Comparison of ENCODE assay signal across 8 cellular contexts in genomic region chr20:62063601-62063980, GRCh38. TPM values are rescaled to one million over a fixed set of nuclear protein-coding genes. Genes with fewer than 3 reads are reported as not detected.
A peak's percentile ranks its signal among the peaks of the same experiment; 100 is the strongest.
DNase-seq lines count a peak whose midpoint lies in the region; ATAC-seq and TF ChIP-seq lines count a peak whose summit lies in the region.

No MANE protein-coding gene starts in this region.

- no peak for TF ChIP-seq CTCF in BE2C (IDR thresholded peaks at IDR 0.05; ENCODE audit: low read depth, low read length)

- H3K36me3 ChIP-seq in BE2C (peaks cover 15% of the 10 kb centered on the region), MG63 (peaks cover 22% of the 10 kb centered on the region)
- H3K36me3 ChIP-seq in naive thymus-derived CD4-positive, alpha-beta T cell (ENCODE audit: control insufficient read depth in 2 of 3, insufficient read depth in 3 of 3, low read length in 3 of 3), result no peaks in the 10 kb centered on the region

- no peak overlapping the region for H3K27ac ChIP-seq in naive thymus-derived CD4-positive, alpha-beta T cell (ENCODE audit: low read depth, low read length)

- H3K4me3 Mint-ChIP-seq in naive thymus-derived CD4-positive, alpha-beta T cell, result peak overlapping the region; percentile 51 to 89 (median 80)

- ATAC-seq in naive thymus-derived CD4-positive, alpha-beta T cell, result no peak
- no peak for ATAC-seq in GM19395 (IDR thresholded peaks at IDR 0.05; ENCODE audit: unreplicated experiment)

- no peaks in the 10 kb centered on the region for H3K27me3 Mint-ChIP-seq in naive thymus-derived CD4-positive, alpha-beta T cell

- intact Hi-C loops in naive thymus-derived CD4-positive, alpha-beta T cell (cut with micrococcal nuclease), result loop anchor here in 1 of 2 donors (10.0 kb wide), 1 partner anchor 321 kb away; the partner anchor contains the start of gene RPS21

- CTCF ChIA-PET in naive thymus-derived CD4-positive, alpha-beta T cell (lab: Charles Lee), result interaction anchor here (1.0 kb wide), 1 partner anchor 38 kb away, joined by 3 read pairs; no protein-coding TSS in a partner anchor

- H3K4me1 Mint-ChIP-seq in naive thymus-derived CD4-positive, alpha-beta T cell, result peaks cover 30 to 75% (median 69%) of the 10 kb centered on the region in 7 donors

- H3K27me3 ChIP-seq in BE2C, result no peaks in the 10 kb centered on the region
- no peaks in the 10 kb centered on the region for H3K27me3 ChIP-seq in MG63
- H3K27me3 ChIP-seq in naive thymus-derived CD4-positive, alpha-beta T cell (ENCODE audit: control insufficient read depth in 2 of 2, insufficient read depth in 2 of 2, low read length in 2 of 2), result no peaks in the 10 kb centered on the region

- H3K36me3 Mint-ChIP-seq in naive thymus-derived CD4-positive, alpha-beta T cell, result peaks cover 0 to 12% (median 1%) of the 10 kb centered on the region in 5 donors

- peaks cover 0 to 8% (median 0%) of the 10 kb centered on the region in 11 donors for H3K9me3 Mint-ChIP-seq in naive thymus-derived CD4-positive, alpha-beta T cell

- DNase-seq in BE2C (peak; percentile 66), MG63 (no peak), cerebellar cortex (ENCODE audit: low spot score) (peak; percentile 38), germinal center (ENCODE audit: low spot score) (no peak), GF-D8 (lab: John Stamatoyannopoulos, UW) (no peak)
- DNase-seq in naive thymus-derived CD4-positive, alpha-beta T cell, result no peak
- no peak for DNase-seq in NK-92 treated with Interleukin-12 subunit alpha and Interleukin-12 subunit beta, amount 100 ng/mL, for 24 hours (lab: John Stamatoyannopoulos, UW)

- H3K4me3 ChIP-seq in BE2C (ENCODE audit: low read depth, low read length) (peak overlapping the region; percentile 65), MG63 (peak overlapping the region; percentile 34; the same call in 1 of the 2 replicates)
- H3K4me3 ChIP-seq in naive thymus-derived CD4-positive, alpha-beta T cell (ENCODE audit: low read length), result no peak overlapping the region

- H3K4me1 ChIP-seq in BE2C, result peaks cover 10% of the 10 kb centered on the region
- peaks cover 23 to 29% of the 10 kb centered on the region in 2 donors for H3K4me1 ChIP-seq in naive thymus-derived CD4-positive, alpha-beta T cell (ENCODE audit: control insufficient read depth in 2 of 2, insufficient read depth in 2 of 2, low read length in 2 of 2)

- H3K9me3 ChIP-seq in BE2C (no peaks in the 10 kb centered on the region), MG63 (no peaks in the 10 kb centered on the region)
- H3K9me3 ChIP-seq in naive thymus-derived CD4-positive, alpha-beta T cell (ENCODE audit: control insufficient read depth in 2 of 3, low read length in 3 of 3), result no peaks in the 10 kb centered on the region

- H3K27ac Mint-ChIP-seq in naive thymus-derived CD4-positive, alpha-beta T cell, result peak overlapping the region in 8 of 9 donors; percentile 13 to 79 (median 56)

- POLR2A ChIA-PET in naive thymus-derived CD4-positive, alpha-beta T cell (lab: Charles Lee), result interaction anchor here (1.1 kb wide), 1 partner anchor 74 kb away, joined by 3 read pairs; no protein-coding TSS in a partner anchor

RNA-seq across cellular contexts. Expression of gene TAF4, which starts 2.1 kb away (rescaled TPM):
- polyA plus RNA-seq in BE2C (2012; ENCODE audit: insufficient read depth, insufficient read length, low read depth), result 78.1 TPM
- total RNA-seq in MG63 (2014; rRNA removed; shearing (Covaris generic); ENCODE audit: low replicate concordance), result 3.6 and 5.7 TPM in 2 replicates
- total RNA-seq in naive thymus-derived CD4-positive, alpha-beta T cell, result 10 to 100 TPM; 19.8 to 43.7 (median 23.7) TPM
- polyA plus RNA-seq in naive thymus-derived CD4-positive, alpha-beta T cell, result 1 to 10 TPM in 1 of 2 donors, under 1 TPM in 1; 0.74 to 2.3 TPM

RNA-seq across cellular contexts. Expression of gene LSM14B, which starts 58.7 kb away (rescaled TPM):
- polyA plus RNA-seq in BE2C (2012; ENCODE audit: insufficient read depth, insufficient read length, low read depth), result 65.6 TPM
- total RNA-seq in MG63 (2014; rRNA removed; shearing (Covaris generic); ENCODE audit: low replicate concordance), result 59.2 and 81.7 TPM in 2 replicates
- total RNA-seq in naive thymus-derived CD4-positive, alpha-beta T cell, result 10 to 100 TPM; 39.5 to 61.5 (median 41.9) TPM
- 1 to 10 TPM; 1.4 to 1.9 TPM for polyA plus RNA-seq in naive thymus-derived CD4-positive, alpha-beta T cell

Comparison
In these comparisons a context has a peak if more than half of its experiments do, and no peak if none do; other contexts are left out.
1. DNase-seq: peak in BE2C (single experiment) and cerebellar cortex (single experiment); none in MG63 (single experiment), naive thymus-derived CD4-positive, alpha-beta T cell (0 of 9), germinal center (single experiment), NK-92 treated with Interleukin-12 subunit alpha and Interleukin-12 subunit beta, amount 100 ng/mL, for 24 hours (single experiment) and GF-D8 (single experiment).